In genomic region chr5:153783278-153783677, GRCh38 we compare ENCODE assay signal across 27 cellular contexts.
"Had no signal": no experiment of that assay in that cellular context is flagged by ENCODE, and none has a peak within 500 bp of the region (broad histone marks: within the 10 kb centered on the region; RNA-seq: fewer than 3 reads in every experiment).

No MANE protein-coding gene starts in this region.

- DNase-seq: activated B cell treated with CpG ODN at 0.5 μM for 24 hours; activated CD4-positive, alpha-beta T cell treated with anti-CD3 and anti-CD28 coated beads for 36 hours; activated CD4-positive, alpha-beta T cell treated with anti-CD3 and anti-CD28 coated beads, Interleukin-2, amount 50 U/mL, for 48 hours; activated CD8-positive, alpha-beta memory T cell treated with anti-CD3 and anti-CD28 coated beads, Interleukin-2, amount 50 U/mL, for 48 hours; activated effector memory CD4-positive, alpha-beta T cell treated with Interleukin-2 at 50 U/mL for 16 hours; activated naive CD4-positive, alpha-beta T cell treated with anti-CD3 and anti-CD28 coated beads for 36 hours; activated T-cell treated with anti-CD3 and anti-CD28 coated beads, Interleukin-2, amount 50 U/mL, for 48 hours; body of pancreas; cortex of kidney; erythroblast; kidney glomerular epithelial cell; left lung; mammary epithelial cell; posterior cingulate gyrus; small intestine; stimulated activated CD4-positive, alpha-beta T cell treated with anti-CD3 and anti-CD28 coated beads, Interleukin-2, amount 100 ng/mL, for 24 hours; stomach; T-helper 9 cell had no signal

- H3K27ac Mint-ChIP-seq: activated B cell treated with CpG ODN at 0.5 μM for 24 hours; activated CD4-positive, alpha-beta T cell treated with anti-CD3 and anti-CD28 coated beads for 36 hours; activated naive CD4-positive, alpha-beta T cell treated with anti-CD3 and anti-CD28 coated beads for 36 hours; natural killer cell treated with Interleukin-12 subunit alpha and Interleukin-12 subunit beta and Interleukin-15 and Interleukin-18, amount 100 ng/mL, for 72 hours; stimulated activated effector memory CD8-positive, alpha-beta T cell treated with anti-CD3 and anti-CD28 coated beads, Interleukin-12 subunit alpha, Interleukin-12 subunit beta, amount 100 ng/mL, for 72 hours had no signal

- H3K9me3 ChIP-seq: body of pancreas, left lung, stomach, suprapubic skin, tibial nerve had no signal

- H3K27me3 ChIP-seq: body of pancreas, cardiac muscle cell, left lung, stomach, tibial nerve had no signal

- H3K4me1 ChIP-seq: body of pancreas, foreskin keratinocyte, left lung, stomach, suprapubic skin, tibial nerve had no signal

- H3K36me3 ChIP-seq: cardiac muscle cell, left lung, stomach, suprapubic skin, tibial nerve had no signal

- H3K4me3 Mint-ChIP-seq: activated B cell treated with CpG ODN at 0.5 μM for 24 hours; activated CD4-positive, alpha-beta T cell treated with anti-CD3 and anti-CD28 coated beads for 36 hours; activated naive CD4-positive, alpha-beta T cell treated with anti-CD3 and anti-CD28 coated beads for 36 hours; natural killer cell treated with Interleukin-12 subunit alpha and Interleukin-12 subunit beta and Interleukin-15 and Interleukin-18, amount 100 ng/mL, for 72 hours; stimulated activated effector memory CD8-positive, alpha-beta T cell treated with anti-CD3 and anti-CD28 coated beads, Interleukin-12 subunit alpha, Interleukin-12 subunit beta, amount 100 ng/mL, for 72 hours had no signal

- ATAC-seq: activated CD4-positive, alpha-beta T cell treated with anti-CD3 and anti-CD28 coated beads for 36 hours; body of pancreas; left lung; natural killer cell treated with Interleukin-12 subunit alpha and Interleukin-12 subunit beta and Interleukin-15 and Interleukin-18, amount 100 ng/mL, for 72 hours; sciatic nerve; stimulated activated effector memory CD8-positive, alpha-beta T cell treated with anti-CD3 and anti-CD28 coated beads, Interleukin-12 subunit alpha, Interleukin-12 subunit beta, amount 100 ng/mL, for 72 hours had no signal

- H3K4me3 ChIP-seq: body of pancreas, cardiac muscle cell, left lung, stomach, suprapubic skin, tibial nerve had no signal

- H3K4me1 Mint-ChIP-seq: activated B cell treated with CpG ODN at 0.5 μM for 24 hours; activated CD4-positive, alpha-beta T cell treated with anti-CD3 and anti-CD28 coated beads for 36 hours; stimulated activated effector memory CD8-positive, alpha-beta T cell treated with anti-CD3 and anti-CD28 coated beads, Interleukin-12 subunit alpha, Interleukin-12 subunit beta, amount 100 ng/mL, for 72 hours had no signal

- H3K27me3 Mint-ChIP-seq: activated B cell treated with CpG ODN at 0.5 μM for 24 hours had no signal

- H3K36me3 Mint-ChIP-seq: natural killer cell treated with Interleukin-12 subunit alpha and Interleukin-12 subunit beta and Interleukin-15 and Interleukin-18, amount 100 ng/mL, for 72 hours; stimulated activated effector memory CD8-positive, alpha-beta T cell treated with anti-CD3 and anti-CD28 coated beads, Interleukin-12 subunit alpha, Interleukin-12 subunit beta, amount 100 ng/mL, for 72 hours had no signal

- H3K27ac ChIP-seq: body of pancreas, cardiac muscle cell, foreskin keratinocyte, left lung, stomach, suprapubic skin, tibial nerve had no signal

- FAIRE-seq: endometrium, small intestine, urothelium cell line had no signal

- H3K9me3 Mint-ChIP-seq: activated B cell treated with CpG ODN at 0.5 μM for 24 hours; activated naive CD4-positive, alpha-beta T cell treated with anti-CD3 and anti-CD28 coated beads for 36 hours; natural killer cell treated with Interleukin-12 subunit alpha and Interleukin-12 subunit beta and Interleukin-15 and Interleukin-18, amount 100 ng/mL, for 72 hours; stimulated activated effector memory CD8-positive, alpha-beta T cell treated with anti-CD3 and anti-CD28 coated beads, Interleukin-12 subunit alpha, Interleukin-12 subunit beta, amount 100 ng/mL, for 72 hours had no signal
